ENCODE assay signal across 14 cellular contexts in the genomic region with DNA sequence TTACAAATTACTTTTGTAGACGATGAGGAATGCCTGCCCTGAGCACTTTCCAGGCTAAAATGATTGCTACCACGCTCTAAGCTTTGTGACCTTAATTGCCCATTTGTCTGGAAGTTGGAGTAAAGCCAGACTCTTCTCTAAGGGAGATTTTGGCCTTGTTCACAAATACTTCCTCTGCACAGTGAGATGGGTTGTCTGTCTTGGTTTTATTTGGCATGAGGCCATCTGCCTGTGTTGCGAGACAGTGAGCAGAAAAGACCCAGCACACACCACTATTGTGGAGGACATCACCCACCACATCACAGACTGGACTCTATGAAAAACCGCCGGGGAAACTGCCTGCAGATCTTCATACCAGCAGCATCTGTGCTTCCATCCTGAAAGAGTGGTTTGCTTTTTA.
A peak's percentile ranks its signal among the peaks of the same experiment; 100 is the strongest.
DNase-seq lines count a peak whose midpoint lies in the region; ATAC-seq and TF ChIP-seq lines count a peak whose summit lies in the region.
"Had no signal": no experiment of that assay in that cellular context is flagged by ENCODE, and none has a peak within 500 bp of the region (broad histone marks: within the 10 kb centered on the region; RNA-seq: fewer than 3 reads in every experiment).

No MANE protein-coding gene starts in this region.

- peaks cover 5% of the 10 kb centered on the region for H3K36me3 ChIP-seq in adipocyte (ENCODE audit: control insufficient read depth, insufficient read depth, low read length, severe bottlenecking)

- DNase-seq in AG08395 (ENCODE audit: low spot score) = peak; percentile 37
- peak; percentile 43 for DNase-seq in NCI-H1092 (lab: John Stamatoyannopoulos, UW)
- DNase-seq in adipocyte (ENCODE audit: low read depth) = peak; percentile 57
- DNase-seq in right cardiac atrium = peak in 2 of 3 donors; percentile 16 to 35
- DNase-seq in stimulated activated naive CD4-positive, alpha-beta T cell treated with Interleukin-2 at 50 U/mL for 16 hours (lab: John Stamatoyannopoulos, UW) = no peak
- DNase-seq in progenitor cell of endocrine pancreas (ENCODE audit: low spot score, unreplicated experiment) = no peak
- no peak for DNase-seq in stimulated activated CD4-positive, alpha-beta T cell treated with anti-CD3 and anti-CD28 coated beads, Interleukin-1b, Interleukin-23, amount 100 ng/mL, for 48 hours
- DNase-seq: activated CD4-positive, alpha-beta T cell treated with anti-CD3 and anti-CD28 coated beads for 48 hours; amniotic stem cell; PC-3; stimulated activated CD4-positive, alpha-beta T cell treated with anti-CD3 and anti-CD28 coated beads, Interleukin-15, amount 100 ng/mL, for 24 hours had no signal

- no peaks in the 10 kb centered on the region for H3K36me3 Mint-ChIP-seq in progenitor cell of endocrine pancreas (ENCODE audit: insufficient read depth)
- H3K36me3 Mint-ChIP-seq in activated T-helper 17 cell treated with anti-CD3 and anti-CD28 coated beads, Interleukin-2, amount 50 U/mL, for 72 hours (ENCODE audit: low read depth) = no peaks in the 10 kb centered on the region

- TF ChIP-seq CTCF in progenitor cell of endocrine pancreas (IDR thresholded peaks at IDR 0.05; ENCODE audit: unreplicated experiment) = no peak

- no peaks in the 10 kb centered on the region for H3K27me3 ChIP-seq in adipocyte (replicated peaks; ENCODE audit: control insufficient read depth, insufficient read depth, low read length)
- H3K27me3 ChIP-seq in right cardiac atrium (ENCODE audit: control insufficient read depth, insufficient read depth) = no peaks in the 10 kb centered on the region

- no peak overlapping the region for H3K4me3 Mint-ChIP-seq in progenitor cell of endocrine pancreas (ENCODE audit: low read depth)
- H3K4me3 Mint-ChIP-seq in activated T-helper 17 cell treated with anti-CD3 and anti-CD28 coated beads, Interleukin-2, amount 50 U/mL, for 72 hours = no peak overlapping the region
- H3K4me3 Mint-ChIP-seq: B cell had no signal

- no peak overlapping the region for H3K27ac ChIP-seq in right cardiac atrium (ENCODE audit: low read length)
- H3K27ac ChIP-seq: KMS-11 had no signal

- H3K4me3 ChIP-seq in adipocyte (ENCODE audit: low read length) (peak overlapping the region; percentile 4), right cardiac atrium (ENCODE audit: low read length) (no peak overlapping the region)

- H3K9me3 Mint-ChIP-seq in progenitor cell of endocrine pancreas (ENCODE audit: low read depth) = peaks cover 3% of the 10 kb centered on the region
- H3K9me3 Mint-ChIP-seq in activated T-helper 17 cell treated with anti-CD3 and anti-CD28 coated beads, Interleukin-2, amount 50 U/mL, for 72 hours = no peaks in the 10 kb centered on the region

- H3K27me3 Mint-ChIP-seq in progenitor cell of endocrine pancreas = no peaks in the 10 kb centered on the region
- H3K27me3 Mint-ChIP-seq in activated T-helper 17 cell treated with anti-CD3 and anti-CD28 coated beads, Interleukin-2, amount 50 U/mL, for 72 hours = no peaks in the 10 kb centered on the region
- H3K27me3 Mint-ChIP-seq: B cell had no signal

- H3K4me1 ChIP-seq in adipocyte (ENCODE audit: control insufficient read depth, insufficient read depth, low read length) (peaks cover 69% of the 10 kb centered on the region), right cardiac atrium (ENCODE audit: control insufficient read depth, insufficient read depth, low read length) (peaks cover 2% of the 10 kb centered on the region)

- H3K4me1 Mint-ChIP-seq in progenitor cell of endocrine pancreas (ENCODE audit: low read depth) = no peaks in the 10 kb centered on the region
- no peaks in the 10 kb centered on the region for H3K4me1 Mint-ChIP-seq in activated T-helper 17 cell treated with anti-CD3 and anti-CD28 coated beads, Interleukin-2, amount 50 U/mL, for 72 hours
- H3K4me1 Mint-ChIP-seq: B cell had no signal

- peak; percentile 66 to 84 for ATAC-seq in right cardiac atrium
- ATAC-seq in activated T-helper 17 cell treated with anti-CD3 and anti-CD28 coated beads, Interleukin-2, amount 50 U/mL, for 72 hours (replicated peaks) = no peak
- ATAC-seq: PC-3 had no signal

- no peak overlapping the region for H3K27ac Mint-ChIP-seq in progenitor cell of endocrine pancreas
- no peak overlapping the region for H3K27ac Mint-ChIP-seq in activated T-helper 17 cell treated with anti-CD3 and anti-CD28 coated beads, Interleukin-2, amount 50 U/mL, for 72 hours
- H3K27ac Mint-ChIP-seq: B cell had no signal

- intact Hi-C loops in right cardiac atrium (cut with DNase I) = no loop called here

- H3K9me3 ChIP-seq in adipocyte (ENCODE audit: control insufficient read depth, low read length) (no peaks in the 10 kb centered on the region), right cardiac atrium (ENCODE audit: control insufficient read depth, low read length) (no peaks in the 10 kb centered on the region)

- H3K9ac ChIP-seq in adipocyte (ENCODE audit: low read length) = peak overlapping the region; percentile 20
- H3K9ac ChIP-seq: KMS-11 had no signal

- 6% methylated on average over 5 of the region's 5 CpGs for WGBS in right cardiac atrium

Comparison
In these comparisons a context has a peak if more than half of its experiments do, and no peak if none do; other contexts are left out.
1. DNase-seq: peak in AG08395 (single experiment), NCI-H1092 (single experiment), adipocyte (single experiment) and right cardiac atrium (2 of 3); none in stimulated activated naive CD4-positive, alpha-beta T cell treated with Interleukin-2 at 50 U/mL for 16 hours (single experiment), progenitor cell of endocrine pancreas (single experiment) and stimulated activated CD4-positive, alpha-beta T cell treated with anti-CD3 and anti-CD28 coated beads, Interleukin-1b, Interleukin-23, amount 100 ng/mL, for 48 hours (single experiment).